20 cellular contexts compared by ENCODE assay signal in the genomic region with DNA sequence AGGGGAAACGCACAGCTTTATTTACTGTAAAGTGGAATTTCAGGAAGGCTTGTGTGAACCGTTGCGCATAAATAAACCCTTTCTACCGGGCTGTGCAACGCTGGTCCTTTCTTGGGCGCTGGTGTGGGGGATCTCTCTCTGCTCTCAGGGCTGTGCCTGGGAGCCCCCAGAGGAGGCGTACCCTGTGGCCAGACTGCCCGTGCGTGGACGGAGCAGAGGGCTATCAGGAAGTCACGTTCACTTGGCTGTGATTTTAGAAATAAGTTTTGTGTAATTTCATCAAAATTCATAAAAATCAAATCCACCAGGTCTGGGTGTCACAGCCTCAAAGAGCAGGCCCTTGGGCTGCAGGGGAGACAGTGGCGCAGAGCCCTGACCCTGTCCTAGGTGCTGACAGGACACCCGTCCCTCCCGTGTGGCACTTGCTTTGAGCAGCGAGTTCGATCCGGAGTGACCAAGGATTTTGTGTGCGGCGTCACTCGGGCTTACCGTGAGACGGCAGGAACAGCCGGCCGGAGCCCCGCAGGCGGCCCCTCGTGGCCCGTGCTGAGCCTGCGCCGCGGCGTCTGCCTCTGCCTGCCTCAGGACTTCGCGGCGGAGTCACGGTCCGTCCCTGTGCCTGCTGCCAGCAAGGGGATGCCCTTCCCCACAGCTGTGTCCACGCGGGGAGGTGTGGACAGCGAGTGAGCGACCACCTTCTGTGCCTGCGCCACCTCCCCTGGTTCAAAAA. TPM values are rescaled to one million over a fixed set of nuclear protein-coding genes. Genes with fewer than 3 reads are reported as not detected.
DNase-seq lines count a peak whose midpoint lies in the region; ATAC-seq and TF ChIP-seq lines count a peak whose summit lies in the region.
"Had no signal": no experiment of that assay in that cellular context is flagged by ENCODE, and none has a peak within 500 bp of the region (broad histone marks: within the 10 kb centered on the region; RNA-seq: fewer than 3 reads in every experiment).

No MANE protein-coding gene starts in this region.

- peak overlapping the region; percentile 70 for H3K27ac Mint-ChIP-seq in activated naive CD8-positive, alpha-beta T cell
- H3K27ac Mint-ChIP-seq in activated naive CD8-positive, alpha-beta T cell treated with anti-CD3 and anti-CD28 coated beads for 36 hours: no peak overlapping the region
- H3K27ac Mint-ChIP-seq in WTC11: peak overlapping the region; percentile 53

- peaks cover 6% of the 10 kb centered on the region for H3K4me1 ChIP-seq in mucosa of descending colon (ENCODE audit: low read depth)
- peaks cover 0 to 35% (median 18%) of the 10 kb centered on the region in 6 donors for H3K4me1 ChIP-seq in spleen
- no peaks in the 10 kb centered on the region for H3K4me1 ChIP-seq in osteoblast (ENCODE audit: insufficient read depth, low read length)

- no peak for DNase-seq in activated naive CD8-positive, alpha-beta T cell treated with anti-CD3 and anti-CD28 coated beads for 36 hours
- DNase-seq in WTC11 (ENCODE audit: low spot score): no peak
- DNase-seq in mucosa of descending colon: peak in 2 of 3 donors; percentile 20 to 48
- peak; percentile 72 for DNase-seq in spleen
- DNase-seq in osteoblast (ENCODE audit: insufficient read length, low spot score, missing footprints): no peak
- no peak for DNase-seq in pons (ENCODE audit: low spot score)
- DNase-seq in NCI-H748 (lab: John Stamatoyannopoulos, UW; ENCODE audit: unreplicated experiment): no peak
- DNase-seq: CD8-positive, alpha-beta memory T cell; DND-41; GDM1; H7; KG1; NCI-H1048; NCI-H1436 treated with DMSO at 0.1 percent for 48 hours; NCI-H2029 treated with DMSO at 0.1 percent for 48 hours; NCI-H82 had no signal

- WGBS in spleen, 5 donors: 92 to 96% (median 95%) methylated on average over 41 to 42 of the region's 42 CpGs

- no peaks in the 10 kb centered on the region for H3K27me3 Mint-ChIP-seq in activated naive CD8-positive, alpha-beta T cell
- peaks cover 4% of the 10 kb centered on the region for H3K27me3 Mint-ChIP-seq in activated naive CD8-positive, alpha-beta T cell treated with anti-CD3 and anti-CD28 coated beads for 36 hours
- no peaks in the 10 kb centered on the region; the same call in 1 of the 2 replicates for H3K27me3 Mint-ChIP-seq in WTC11 (ENCODE audit: low read depth)
- H3K27me3 Mint-ChIP-seq: CD8-positive, alpha-beta memory T cell had no signal

- no peak overlapping the region for H3K4me3 Mint-ChIP-seq in activated naive CD8-positive, alpha-beta T cell
- H3K4me3 Mint-ChIP-seq in activated naive CD8-positive, alpha-beta T cell treated with anti-CD3 and anti-CD28 coated beads for 36 hours: no peak overlapping the region
- H3K4me3 Mint-ChIP-seq in WTC11: no peak overlapping the region
- H3K4me3 Mint-ChIP-seq: CD8-positive, alpha-beta memory T cell had no signal

- H3K27me3 ChIP-seq in spleen (replicated peaks in 1 of 7) (peaks cover 0 to 5% (median 0%) of the 10 kb centered on the region in 7 donors), osteoblast (ENCODE audit: insufficient read depth, low read length) (no peaks in the 10 kb centered on the region)
- H3K27me3 ChIP-seq: BLaER1 had no signal

- intact Hi-C loops in mucosa of descending colon (cut with DNase I, micrococcal nuclease): no loop called here
- intact Hi-C loops in spleen (cut with DNase I; ENCODE audit: low total_unique reads): no loop called here

- no peak for TF ChIP-seq POLR2A in spleen (IDR thresholded peaks at IDR 0.05)

- H3K27ac ChIP-seq in spleen (no peak overlapping the region), osteoblast (ENCODE audit: low read depth, low read length) (no peak overlapping the region)
- H3K27ac ChIP-seq: BLaER1 had no signal

- no peak overlapping the region for H2AFZ ChIP-seq in osteoblast (ENCODE audit: low read length)

- H3K4me1 Mint-ChIP-seq in activated naive CD8-positive, alpha-beta T cell (ENCODE audit: low read depth): no peaks in the 10 kb centered on the region
- H3K4me1 Mint-ChIP-seq in activated naive CD8-positive, alpha-beta T cell treated with anti-CD3 and anti-CD28 coated beads for 36 hours: peaks cover 2% of the 10 kb centered on the region
- no peaks in the 10 kb centered on the region for H3K4me1 Mint-ChIP-seq in WTC11

- H3K36me3 ChIP-seq in mucosa of descending colon (ENCODE audit: low read depth) (peaks cover 22% of the 10 kb centered on the region), spleen (peaks cover 0 to 93% (median 63%) of the 10 kb centered on the region in 6 donors), osteoblast (ENCODE audit: insufficient read depth, low read length) (peaks cover 12% of the 10 kb centered on the region)

- H3K4me3 ChIP-seq in mucosa of descending colon (no peak overlapping the region), spleen (no peak overlapping the region), osteoblast (ENCODE audit: insufficient read depth, low read length) (no peak overlapping the region)
- H3K4me3 ChIP-seq: BLaER1 had no signal

- peaks cover 14% of the 10 kb centered on the region for H4K20me1 ChIP-seq in osteoblast (ENCODE audit: insufficient read depth, low read length)

- peaks cover 9% of the 10 kb centered on the region for H3K36me3 Mint-ChIP-seq in activated naive CD8-positive, alpha-beta T cell
- peaks cover 34% of the 10 kb centered on the region for H3K36me3 Mint-ChIP-seq in activated naive CD8-positive, alpha-beta T cell treated with anti-CD3 and anti-CD28 coated beads for 36 hours
- H3K36me3 Mint-ChIP-seq in WTC11: peaks cover 41% of the 10 kb centered on the region

- H3K9me3 Mint-ChIP-seq in activated naive CD8-positive, alpha-beta T cell (ENCODE audit: low read depth): no peaks in the 10 kb centered on the region
- peaks cover 4% of the 10 kb centered on the region for H3K9me3 Mint-ChIP-seq in activated naive CD8-positive, alpha-beta T cell treated with anti-CD3 and anti-CD28 coated beads for 36 hours
- H3K9me3 Mint-ChIP-seq in WTC11: no peaks in the 10 kb centered on the region

- POLR2A ChIA-PET in WTC11 (lab: Charles Lee): no interaction called here

- H3K9me3 ChIP-seq in mucosa of descending colon (no peaks in the 10 kb centered on the region), spleen (no peaks in the 10 kb centered on the region), osteoblast (ENCODE audit: low read depth, low read length) (no peaks in the 10 kb centered on the region)
- H3K9me3 ChIP-seq: BLaER1 had no signal

- H3K79me2 ChIP-seq in osteoblast (ENCODE audit: insufficient read depth, low read length): no peaks in the 10 kb centered on the region

- CTCF ChIA-PET in WTC11 (lab: Charles Lee): interaction anchor here (2.2 kb wide), 1 partner anchor 23 kb away, joined by 8 read pairs; no protein-coding TSS in a partner anchor

- ATAC-seq in WTC11: no peak
- no peak for ATAC-seq in mucosa of descending colon
- ATAC-seq: Panc1, Right ventricle myocardium inferior had no signal

- no peak for TF ChIP-seq CTCF in WTC11 (IDR thresholded peaks at IDR 0.05)
- TF ChIP-seq CTCF in mucosa of descending colon (IDR thresholded peaks at IDR 0.05): no peak
- TF ChIP-seq CTCF in spleen (IDR thresholded peaks at IDR 0.05 in 8 of 11, conservative IDR thresholded peaks at IDR 0.05 in 3 of 11): no peak
- no peak for TF ChIP-seq CTCF in osteoblast (IDR thresholded peaks at IDR 0.05; ENCODE audit: extremely low read depth, low read depth, low read length)

- no peak overlapping the region for H3K4me2 ChIP-seq in osteoblast (ENCODE audit: insufficient read depth, low read length)
- H3K4me2 ChIP-seq: BLaER1 had no signal

TF ChIP-seq in WTC11, 78 proteins besides CTCF, POLR2A, EP300 and RAD21:
- TF ChIP-seq, protein P1, sequence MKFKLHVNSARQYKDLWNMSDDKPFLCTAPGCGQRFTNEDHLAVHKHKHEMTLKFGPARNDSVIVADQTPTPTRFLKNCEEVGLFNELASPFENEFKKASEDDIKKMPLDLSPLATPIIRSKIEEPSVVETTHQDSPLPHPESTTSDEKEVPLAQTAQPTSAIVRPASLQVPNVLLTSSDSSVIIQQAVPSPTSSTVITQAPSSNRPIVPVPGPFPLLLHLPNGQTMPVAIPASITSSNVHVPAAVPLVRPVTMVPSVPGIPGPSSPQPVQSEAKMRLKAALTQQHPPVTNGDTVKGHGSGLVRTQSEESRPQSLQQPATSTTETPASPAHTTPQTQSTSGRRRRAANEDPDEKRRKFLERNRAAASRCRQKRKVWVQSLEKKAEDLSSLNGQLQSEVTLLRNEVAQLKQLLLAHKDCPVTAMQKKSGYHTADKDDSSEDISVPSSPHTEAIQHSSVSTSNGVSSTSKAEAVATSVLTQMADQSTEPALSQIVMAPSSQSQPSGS (CRISPR knock-in tag; IDR thresholded peaks at IDR 0.05; ENCODE audit: borderline replicate concordance, low read depth): no peak
- TF ChIP-seq RELA (CRISPR knock-in tag; IDR thresholded peaks at IDR 0.05; ENCODE audit: borderline replicate concordance): no peak
- TF ChIP-seq JAZF1 (CRISPR knock-in tag; IDR thresholded peaks at IDR 0.05): no peak
- TF ChIP-seq JUN (CRISPR knock-in tag; IDR thresholded peaks at IDR 0.05): no peak
- TF ChIP-seq GTF2I (CRISPR knock-in tag; conservative IDR thresholded peaks at IDR 0.05): no peak
- TF ChIP-seq, protein P2, sequence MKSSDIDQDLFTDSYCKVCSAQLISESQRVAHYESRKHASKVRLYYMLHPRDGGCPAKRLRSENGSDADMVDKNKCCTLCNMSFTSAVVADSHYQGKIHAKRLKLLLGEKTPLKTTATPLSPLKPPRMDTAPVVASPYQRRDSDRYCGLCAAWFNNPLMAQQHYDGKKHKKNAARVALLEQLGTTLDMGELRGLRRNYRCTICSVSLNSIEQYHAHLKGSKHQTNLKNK (CRISPR knock-in tag; IDR thresholded peaks at IDR 0.05): no peak
- TF ChIP-seq NFE2L1 (CRISPR knock-in tag; IDR thresholded peaks at IDR 0.05): no peak
- no peak for TF ChIP-seq TCF7 (CRISPR knock-in tag; IDR thresholded peaks at IDR 0.05; ENCODE audit: low read depth)
- no peak for TF ChIP-seq ZBTB21 (CRISPR knock-in tag; IDR thresholded peaks at IDR 0.05; ENCODE audit: borderline replicate concordance)
- no peak for TF ChIP-seq HMGA2 (CRISPR knock-in tag; IDR thresholded peaks at IDR 0.05)
- no peak for TF ChIP-seq ZNF671 (CRISPR knock-in tag; IDR thresholded peaks at IDR 0.05)
TF ChIP-seq in WTC11: peak in this region for 0.

RNA-seq across cellular contexts. Expression of a gene that starts 20.2 kb away (rescaled TPM):
- 10 to 100 TPM; 35.2 to 39.6 TPM for total RNA-seq in activated naive CD8-positive, alpha-beta T cell treated with anti-CD3 and anti-CD28 coated beads for 36 hours
- total RNA-seq in WTC11 (2021) (73.0 to 82.0 TPM (median 73.4 TPM) in 3 replicates), mucosa of descending colon (10 to 100 TPM; 36.9 to 48.8 (median 48.2) TPM), spleen (10 to 100 TPM; 25.4 to 39.5 (median 34.4) TPM), osteoblast (17.7 and 18.9 TPM in 2 replicates)
- polyA plus RNA-seq in spleen: 10 to 100 TPM; 40.0 to 63.0 (median 53.9) TPM

RNA-seq across cellular contexts. Expression of a gene that starts 58.0 kb away (rescaled TPM):
- total RNA-seq in activated naive CD8-positive, alpha-beta T cell treated with anti-CD3 and anti-CD28 coated beads for 36 hours: 10 to 100 TPM; 49.9 to 56.7 TPM
- total RNA-seq in WTC11 (2021): 4.3 to 7.2 TPM (median 4.5 TPM) in 3 replicates
- total RNA-seq in mucosa of descending colon: 100 to 1,000 TPM in 1 of 3 donors, 10 to 100 TPM in 2; 80.7 to 153 (median 98.8) TPM
- total RNA-seq in spleen: 10 to 100 TPM; 18.1 to 35.4 (median 25.7) TPM
- polyA plus RNA-seq in spleen: 10 to 100 TPM in 2 of 3 donors, 1 to 10 TPM in 1; 8.7 to 38.6 (median 12.8) TPM
- total RNA-seq in osteoblast: 0.59 and 2.2 TPM in 2 replicates

Comparison
In these comparisons a context has a peak if more than half of its experiments do, and no peak if none do; other contexts are left out.
1. DNase-seq: peak in mucosa of descending colon (2 of 3) and spleen (single experiment); none in activated naive CD8-positive, alpha-beta T cell treated with anti-CD3 and anti-CD28 coated beads for 36 hours (single experiment), WTC11 (single experiment), osteoblast (single experiment), pons (single experiment) and NCI-H748 (single experiment).